8 cellular contexts compared by ENCODE assay signal in the genomic region with DNA sequence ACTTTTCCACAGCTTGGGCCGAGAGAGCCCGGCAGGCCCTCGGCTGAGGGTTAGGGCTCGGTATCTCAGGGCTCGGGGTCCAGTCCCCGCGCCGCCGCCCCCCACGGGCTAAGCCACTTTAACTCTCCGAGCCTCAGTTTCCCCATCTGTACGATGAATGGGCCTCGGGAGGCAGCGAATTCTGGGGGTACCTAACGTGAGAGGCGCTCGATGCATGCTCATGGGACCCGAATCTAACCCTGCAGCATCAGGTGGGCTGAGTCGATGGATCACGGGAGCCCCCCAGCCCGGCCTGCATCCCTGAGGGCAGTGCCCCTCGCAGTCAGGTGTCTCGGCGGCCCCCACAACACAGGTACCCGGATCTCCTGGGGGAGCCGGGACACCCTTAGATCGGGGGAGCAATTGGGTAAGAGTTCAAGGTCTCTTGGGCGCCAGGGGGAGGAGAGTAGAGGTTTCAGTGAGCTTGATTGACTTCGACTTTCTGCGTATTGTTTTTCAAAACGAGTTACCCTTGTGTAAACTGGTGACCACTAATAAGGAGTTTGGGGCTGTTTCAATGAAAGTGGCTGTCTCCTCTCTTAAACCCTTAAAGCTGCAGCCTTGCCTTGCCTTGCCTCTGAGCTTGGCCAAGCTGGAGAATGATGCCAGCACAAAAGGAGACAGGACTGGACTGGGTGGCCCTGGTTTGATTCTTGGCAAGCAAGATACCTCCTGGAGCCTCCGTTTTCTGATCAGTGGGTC. TPM values are rescaled to one million over a fixed set of nuclear protein-coding genes. Genes with fewer than 3 reads are reported as not detected.
DNase-seq lines count a peak whose midpoint lies in the region; ATAC-seq and TF ChIP-seq lines count a peak whose summit lies in the region.

No MANE protein-coding gene starts in this region.

- H3K4me2 ChIP-seq in BLaER1 = peak overlapping the region; percentile 99

- no peak for TF ChIP-seq CTCF in ascending aorta (IDR thresholded peaks at IDR 0.05)
- peak in 1 of 5 experiments; percentile 12 for TF ChIP-seq CTCF in gastrocnemius medialis (IDR thresholded peaks at IDR 0.05 in 4 of 5, conservative IDR thresholded peaks at IDR 0.05 in 1 of 5)

- H3K4me1 ChIP-seq in BLaER1 (peaks cover 32% of the 10 kb centered on the region), NT2/D1 (ENCODE audit: insufficient read depth, insufficient read length) (peaks cover 4% of the 10 kb centered on the region), ascending aorta (peaks cover 3 to 5% of the 10 kb centered on the region in 2 donors), iPS-15b (ENCODE audit: control insufficient read depth, insufficient read depth, low read length) (peaks cover 14% of the 10 kb centered on the region), gastrocnemius medialis (peaks cover 32 to 39% of the 10 kb centered on the region in 2 donors)

- H3K36me3 ChIP-seq in BLaER1 (no peaks in the 10 kb centered on the region), NT2/D1 (ENCODE audit: insufficient read depth, insufficient read length, low read length) (peaks cover 6% of the 10 kb centered on the region), ascending aorta (no peaks in the 10 kb centered on the region), iPS-15b (ENCODE audit: control insufficient read depth, insufficient read depth, low read length) (no peaks in the 10 kb centered on the region), gastrocnemius medialis (no peaks in the 10 kb centered on the region)

- H3K4me3 ChIP-seq in BLaER1 (peak overlapping the region; percentile 100), NT2/D1 (ENCODE audit: insufficient read length, low read depth) (peak overlapping the region; percentile 89), ascending aorta (peak overlapping the region; percentile 81 to 84), iPS-15b (ENCODE audit: low read depth, low read length) (peak overlapping the region; percentile 90), gastrocnemius medialis (peak overlapping the region; percentile 96 to 100 (median 98))

- TF ChIP-seq POLR2A in gastrocnemius medialis (IDR thresholded peaks at IDR 0.05) = no peak

- H3K27me3 ChIP-seq in BLaER1 (no peaks in the 10 kb centered on the region), NT2/D1 (ENCODE audit: insufficient read depth, insufficient read length) (no peaks in the 10 kb centered on the region), ascending aorta (no peaks in the 10 kb centered on the region), iPS-15b (ENCODE audit: control insufficient read depth, insufficient read depth, low read length) (no peaks in the 10 kb centered on the region), gastrocnemius medialis (no peaks in the 10 kb centered on the region)

- H3K27ac ChIP-seq in BLaER1 (peak overlapping the region; percentile 93), ascending aorta (peak overlapping the region; percentile 81 to 84), gastrocnemius medialis (peak overlapping the region; percentile 95 to 99 (median 96))

- H3K9me3 ChIP-seq in BLaER1 (no peaks in the 10 kb centered on the region), NT2/D1 (ENCODE audit: insufficient read depth, low read length) (no peaks in the 10 kb centered on the region), ascending aorta (no peaks in the 10 kb centered on the region), iPS-15b (ENCODE audit: control insufficient read depth, insufficient read depth, low read length) (no peaks in the 10 kb centered on the region), gastrocnemius medialis (no peaks in the 10 kb centered on the region)

- H3K9ac ChIP-seq in BLaER1 (peak overlapping the region; percentile 94), NT2/D1 (ENCODE audit: insufficient read length, low read depth) (peak overlapping the region; percentile 95), iPS-15b (ENCODE audit: low read depth, low read length) (peak overlapping the region; percentile 74)

- H4K20me1 ChIP-seq in BLaER1 = peaks cover 49% of the 10 kb centered on the region

- no peak for DNase-seq in NT2/D1 (ENCODE audit: low read depth, low spot score)
- no peak for DNase-seq in ascending aorta (ENCODE audit: low spot score in 2 of 2)
- DNase-seq in gastrocnemius medialis = peak in 1 of 2 donors; percentile 35
- DNase-seq in NCI-H2196 (lab: John Stamatoyannopoulos, UW; ENCODE audit: unreplicated experiment) = no peak

- intact Hi-C loops in ascending aorta (cut with DNase I) = loop anchor here (1.0 to 5.0 kb wide), 3 partner anchors 47 to 97 kb away; partner anchors contain the start of gene TMEM120A
- intact Hi-C loops in gastrocnemius medialis (cut with DNase I; ENCODE audit: low total_unique reads) = loop anchor here (1.0 to 2.0 kb wide), 3 partner anchors 37 to 79 kb away; partner anchors contain the start of genes RHBDD2 and TMEM120A

- ATAC-seq in GM21526 (IDR thresholded peaks at IDR 0.05; ENCODE audit: low FRiP score, unreplicated experiment) = peak; percentile 18
- ATAC-seq in gastrocnemius medialis = peak; percentile 11 to 14
- ATAC-seq in HG02870 (IDR thresholded peaks at IDR 0.05; ENCODE audit: unreplicated experiment) = no peak

- in situ Hi-C loops in gastrocnemius medialis (cut with MboI; ENCODE audit: low sequenced_read_pairs in 4 of 4) = loop anchor here in 1 of 4 donors (10.0 kb wide), 1 partner anchor 79 kb away; the partner anchor contains the start of gene TMEM120A

RNA-seq across cellular contexts. Expression of gene POR, which starts 0.6 kb away (rescaled TPM):
- total RNA-seq in ascending aorta = 236 TPM
- 100 to 1,000 TPM in 3 of 4 donors, 10 to 100 TPM in 1; 85.7 to 218 (median 115) TPM for total RNA-seq in gastrocnemius medialis

RNA-seq across cellular contexts. Expression of gene RHBDD2, which starts 36.8 kb away (rescaled TPM):
- total RNA-seq in ascending aorta (51.7 TPM), gastrocnemius medialis (10 to 100 TPM; 28.5 to 52.1 (median 38.2) TPM)
